Comparison of ENCODE assay signal across 17 cellular contexts in the genomic region with DNA sequence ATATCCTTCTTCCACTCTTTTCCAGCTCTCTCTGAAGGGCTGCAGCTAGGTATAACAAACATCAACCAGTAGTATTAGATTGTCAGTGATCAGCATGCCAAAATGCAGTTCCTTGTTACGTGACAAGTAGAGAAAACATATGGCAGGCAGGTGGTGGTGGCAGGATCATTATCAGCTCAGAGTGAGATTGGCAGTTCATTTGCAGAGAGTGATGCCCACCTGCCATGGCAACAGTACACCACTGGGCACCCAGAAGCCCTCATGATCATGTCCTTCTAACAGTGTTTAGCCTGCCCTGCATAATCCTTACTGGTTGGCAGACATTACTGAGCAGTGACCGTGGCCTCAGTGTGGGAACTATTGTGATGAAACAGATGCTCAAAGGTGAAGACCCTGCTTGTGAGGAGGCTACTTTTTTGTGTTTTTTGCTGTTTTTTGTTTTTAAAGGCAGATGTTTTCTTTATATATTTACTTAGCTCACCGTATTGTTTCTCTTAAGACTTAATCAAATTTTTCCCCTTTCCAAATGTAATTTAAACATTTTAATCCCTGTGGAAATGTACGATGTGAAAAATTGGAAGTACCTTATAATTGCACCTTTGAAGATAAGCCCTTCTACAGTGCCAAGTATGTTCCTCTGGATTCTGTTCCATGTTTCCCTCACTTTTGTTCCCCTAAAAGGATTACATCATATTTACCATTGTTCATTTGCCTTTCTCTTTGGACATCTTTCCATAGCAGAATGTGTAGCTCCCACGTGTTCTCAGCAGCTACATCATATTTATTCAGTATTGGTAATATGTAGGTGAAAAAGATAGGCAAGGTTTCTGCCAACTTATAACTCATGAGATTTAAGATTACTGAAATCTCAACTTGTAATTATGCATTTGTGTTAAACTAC.
DNase-seq lines count a peak whose midpoint lies in the region; ATAC-seq and TF ChIP-seq lines count a peak whose summit lies in the region.
"Had no signal": no experiment of that assay in that cellular context is flagged by ENCODE, and none has a peak within 500 bp of the region (broad histone marks: within the 10 kb centered on the region; RNA-seq: fewer than 3 reads in every experiment).

No MANE protein-coding gene starts in this region.

- H3K36me3 Mint-ChIP-seq in activated T-cell treated with anti-CD3 and anti-CD28 coated beads, Interleukin-2, amount 50 U/mL, for 24 hours (ENCODE audit: low read depth) = peaks cover 71% of the 10 kb centered on the region
- peaks cover 36% of the 10 kb centered on the region for H3K36me3 Mint-ChIP-seq in activated T-cell treated with anti-CD3 and anti-CD28 coated beads, Interleukin-2, amount 50 U/mL, for 4 hours (ENCODE audit: insufficient read depth)
- peaks cover 16% of the 10 kb centered on the region for H3K36me3 Mint-ChIP-seq in endothelial cell (ENCODE audit: low read depth, unreplicated experiment)
- H3K36me3 Mint-ChIP-seq in activated CD4-positive, alpha-beta T cell treated with anti-CD3 and anti-CD28 coated beads, Interleukin-2, amount 10 ng/mL, durations not matched to agents 24 days and 14 days (ENCODE audit: low read depth) = peaks cover 35% of the 10 kb centered on the region

- intact Hi-C loops in activated CD4-positive, alpha-beta T cell treated with anti-CD3 and anti-CD28 coated beads, Interleukin-2, amount 10 ng/mL, durations not matched to agents 24 days and 14 days (cut with micrococcal nuclease) = no loop called here

- peaks cover 12% of the 10 kb centered on the region for H3K9me3 Mint-ChIP-seq in activated T-cell treated with anti-CD3 and anti-CD28 coated beads, Interleukin-2, amount 50 U/mL, for 24 hours
- peaks cover 12% of the 10 kb centered on the region for H3K9me3 Mint-ChIP-seq in activated T-cell treated with anti-CD3 and anti-CD28 coated beads, Interleukin-2, amount 50 U/mL, for 4 hours
- no peaks in the 10 kb centered on the region for H3K9me3 Mint-ChIP-seq in endothelial cell (ENCODE audit: unreplicated experiment)
- H3K9me3 Mint-ChIP-seq in activated CD4-positive, alpha-beta T cell treated with anti-CD3 and anti-CD28 coated beads, Interleukin-2, amount 10 ng/mL, durations not matched to agents 24 days and 14 days = peaks cover 4% of the 10 kb centered on the region

- peak overlapping the region; percentile 8 for H3K27ac Mint-ChIP-seq in activated T-cell treated with anti-CD3 and anti-CD28 coated beads, Interleukin-2, amount 50 U/mL, for 24 hours
- H3K27ac Mint-ChIP-seq in endothelial cell (ENCODE audit: unreplicated experiment) = peak overlapping the region; percentile 14
- H3K27ac Mint-ChIP-seq in activated CD4-positive, alpha-beta T cell treated with anti-CD3 and anti-CD28 coated beads, Interleukin-2, amount 10 ng/mL, durations not matched to agents 24 days and 14 days = no peak overlapping the region
- H3K27ac Mint-ChIP-seq: CD4-positive, alpha-beta T cell had no signal

- no peaks in the 10 kb centered on the region for H3K27me3 Mint-ChIP-seq in activated T-cell treated with anti-CD3 and anti-CD28 coated beads, Interleukin-2, amount 50 U/mL, for 24 hours
- H3K27me3 Mint-ChIP-seq in activated T-cell treated with anti-CD3 and anti-CD28 coated beads, Interleukin-2, amount 50 U/mL, for 4 hours (ENCODE audit: low read depth) = no peaks in the 10 kb centered on the region
- peaks cover 11% of the 10 kb centered on the region for H3K27me3 Mint-ChIP-seq in endothelial cell (ENCODE audit: unreplicated experiment)
- H3K27me3 Mint-ChIP-seq in activated CD4-positive, alpha-beta T cell treated with anti-CD3 and anti-CD28 coated beads, Interleukin-2, amount 10 ng/mL, durations not matched to agents 24 days and 14 days = no peaks in the 10 kb centered on the region
- H3K27me3 Mint-ChIP-seq: CD4-positive, alpha-beta T cell had no signal

- no peak for TF ChIP-seq CTCF in endothelial cell (IDR thresholded peaks at IDR 0.05; ENCODE audit: unreplicated experiment)

- no peak for ATAC-seq in activated T-cell treated with anti-CD3 and anti-CD28 coated beads, Interleukin-2, amount 50 U/mL, for 4 hours
- no peak for ATAC-seq in GM18868 (IDR thresholded peaks at IDR 0.05; ENCODE audit: unreplicated experiment)
- no peak for ATAC-seq in HG02763 (IDR thresholded peaks at IDR 0.05; ENCODE audit: unreplicated experiment)
- ATAC-seq: foreskin keratinocyte had no signal

- peaks cover 2% of the 10 kb centered on the region for H3K4me1 Mint-ChIP-seq in activated T-cell treated with anti-CD3 and anti-CD28 coated beads, Interleukin-2, amount 50 U/mL, for 24 hours (ENCODE audit: low read depth)
- peaks cover 1% of the 10 kb centered on the region for H3K4me1 Mint-ChIP-seq in activated T-cell treated with anti-CD3 and anti-CD28 coated beads, Interleukin-2, amount 50 U/mL, for 4 hours (ENCODE audit: low read depth)
- peaks cover 76% of the 10 kb centered on the region for H3K4me1 Mint-ChIP-seq in endothelial cell (ENCODE audit: unreplicated experiment)
- peaks cover 5% of the 10 kb centered on the region for H3K4me1 Mint-ChIP-seq in activated CD4-positive, alpha-beta T cell treated with anti-CD3 and anti-CD28 coated beads, Interleukin-2, amount 10 ng/mL, durations not matched to agents 24 days and 14 days

- H3K4me3 Mint-ChIP-seq in activated T-cell treated with anti-CD3 and anti-CD28 coated beads, Interleukin-2, amount 50 U/mL, for 24 hours = no peak overlapping the region
- no peak overlapping the region for H3K4me3 Mint-ChIP-seq in activated T-cell treated with anti-CD3 and anti-CD28 coated beads, Interleukin-2, amount 50 U/mL, for 4 hours
- no peak overlapping the region for H3K4me3 Mint-ChIP-seq in endothelial cell (ENCODE audit: unreplicated experiment)
- H3K4me3 Mint-ChIP-seq in activated CD4-positive, alpha-beta T cell treated with anti-CD3 and anti-CD28 coated beads, Interleukin-2, amount 10 ng/mL, durations not matched to agents 24 days and 14 days = no peak overlapping the region
- H3K4me3 Mint-ChIP-seq: CD4-positive, alpha-beta T cell had no signal

- no peak for DNase-seq in activated T-cell treated with anti-CD3 and anti-CD28 coated beads, Interleukin-2, amount 50 U/mL, for 24 hours
- DNase-seq in activated T-cell treated with anti-CD3 and anti-CD28 coated beads, Interleukin-2, amount 50 U/mL, for 4 hours = no peak
- DNase-seq in NCI-H69 (lab: John Stamatoyannopoulos, UW) (peak; percentile 85), endothelial cell (ENCODE audit: low spot score) (no peak)
- no peak for DNase-seq in activated CD4-positive, alpha-beta T cell treated with anti-CD3 and anti-CD28 coated beads, Interleukin-2, amount 10 ng/mL, durations not matched to agents 24 days and 14 days
- no peak for DNase-seq in activated naive CD4-positive, alpha-beta T cell (lab: John Stamatoyannopoulos, UW)
- DNase-seq: activated CD4-positive, CD25-positive, alpha-beta regulatory T cell treated with anti-CD3 and anti-CD28 coated beads, Interleukin-2, amount 50 U/mL, for 72 hours; amniotic stem cell; CD4-positive, alpha-beta T cell; foreskin keratinocyte; HCEC 1CT; midbrain; NCI-H226; OCI-M1; stomach had no signal
